In genomic region chr3:154178172-154178571, GRCh38 we compare ENCODE assay signal across 18 cellular contexts. TPM values are rescaled to one million over a fixed set of nuclear protein-coding genes. Genes with fewer than 3 reads are reported as not detected.
"Had no signal": no experiment of that assay in that cellular context is flagged by ENCODE, and none has a peak within 500 bp of the region (broad histone marks: within the 10 kb centered on the region; RNA-seq: fewer than 3 reads in every experiment).

No MANE protein-coding gene starts in this region.

- H3K4me1 Mint-ChIP-seq: activated naive CD8-positive, alpha-beta T cell treated with anti-CD3 and anti-CD28 coated beads, Interleukin-2, amount 10 ng/mL, durations not matched to agents 7 days and 5 days had no signal

- H3K27ac Mint-ChIP-seq: activated naive CD8-positive, alpha-beta T cell treated with anti-CD3 and anti-CD28 coated beads, Interleukin-2, amount 10 ng/mL, durations not matched to agents 7 days and 5 days; dendritic cell treated with granulocyte-macrophage colony-stimulating factor and Interleukin-4, amounts not matched to agents 40 ng/mL and 50 ng/mL, for 4 days; natural killer cell treated with Interleukin-12 subunit alpha and Interleukin-12 subunit beta and Interleukin-15 and Interleukin-18, amount 100 ng/mL, for 72 hours had no signal

- H3K4me3 Mint-ChIP-seq: activated naive CD8-positive, alpha-beta T cell treated with anti-CD3 and anti-CD28 coated beads, Interleukin-2, amount 10 ng/mL, durations not matched to agents 7 days and 5 days; dendritic cell treated with granulocyte-macrophage colony-stimulating factor and Interleukin-4, amounts not matched to agents 40 ng/mL and 50 ng/mL, for 4 days; natural killer cell treated with Interleukin-12 subunit alpha and Interleukin-12 subunit beta and Interleukin-15 and Interleukin-18, amount 100 ng/mL, for 72 hours had no signal

- H3K36me3 ChIP-seq: heart right ventricle, suprapubic skin had no signal

- H3K9me3 ChIP-seq: suprapubic skin had no signal

- H3K4me3 ChIP-seq: heart right ventricle, skin epidermis, suprapubic skin had no signal

- H3K27me3 Mint-ChIP-seq: dendritic cell treated with granulocyte-macrophage colony-stimulating factor and Interleukin-4, amounts not matched to agents 40 ng/mL and 50 ng/mL, for 4 days; natural killer cell treated with Interleukin-12 subunit alpha and Interleukin-12 subunit beta and Interleukin-15 and Interleukin-18, amount 100 ng/mL, for 72 hours had no signal

- DNase-seq: activated CD4-positive, alpha-beta T cell treated with anti-CD3 and anti-CD28 coated beads, Interleukin-2, amount 50 U/mL, for 4 hours; activated CD4-positive, CD25-positive, alpha-beta regulatory T cell treated with anti-CD3 and anti-CD28 coated beads, Interleukin-2, amount 50 U/mL, for 72 hours; activated naive CD4-positive, alpha-beta T cell; activated naive CD8-positive, alpha-beta T cell treated with anti-CD3 and anti-CD28 coated beads, Interleukin-2, amount 10 ng/mL, durations not matched to agents 7 days and 5 days; activated T-cell treated with anti-CD3 and anti-CD28 coated beads for 4 hours; anterior cingulate cortex; cerebellar nuclear complex; effector memory CD4-positive, alpha-beta T cell; heart right ventricle; posterior cingulate gyrus; stimulated activated CD4-positive, alpha-beta T cell treated with anti-CD3 and anti-CD28 coated beads, Interleukin-15, amount 100 ng/mL, for 24 hours; stimulated activated CD4-positive, alpha-beta T cell treated with anti-CD3 and anti-CD28 coated beads, Interleukin-4, amount 100 ng/mL, for 24 hours; stimulated activated naive CD4-positive, alpha-beta T cell; trophoblast cell had no signal

- H3K36me3 Mint-ChIP-seq: activated naive CD8-positive, alpha-beta T cell treated with anti-CD3 and anti-CD28 coated beads, Interleukin-2, amount 10 ng/mL, durations not matched to agents 7 days and 5 days; natural killer cell treated with Interleukin-12 subunit alpha and Interleukin-12 subunit beta and Interleukin-15 and Interleukin-18, amount 100 ng/mL, for 72 hours had no signal

- H3K9me3 Mint-ChIP-seq: activated naive CD8-positive, alpha-beta T cell treated with anti-CD3 and anti-CD28 coated beads, Interleukin-2, amount 10 ng/mL, durations not matched to agents 7 days and 5 days; dendritic cell treated with granulocyte-macrophage colony-stimulating factor and Interleukin-4, amounts not matched to agents 40 ng/mL and 50 ng/mL, for 4 days; natural killer cell treated with Interleukin-12 subunit alpha and Interleukin-12 subunit beta and Interleukin-15 and Interleukin-18, amount 100 ng/mL, for 72 hours had no signal

- H3K27me3 ChIP-seq: heart right ventricle, suprapubic skin had no signal

- H3K27ac ChIP-seq: heart right ventricle, skin epidermis, suprapubic skin had no signal

RNA-seq across cellular contexts. Expression of gene ARHGEF26, which starts 57.0 kb away (rescaled TPM):
- total RNA-seq: activated naive CD8-positive, alpha-beta T cell treated with anti-CD3 and anti-CD28 coated beads, Interleukin-2, amount 10 ng/mL, durations not matched to agents 7 days and 5 days had no signal
